In genomic region chr1:9181990-9182783, GRCh38 we compare ENCODE assay signal across 8 cellular contexts. TPM values are rescaled to one million over a fixed set of nuclear protein-coding genes. Genes with fewer than 3 reads are reported as not detected.
DNase-seq lines count a peak whose midpoint lies in the region; ATAC-seq and TF ChIP-seq lines count a peak whose summit lies in the region.

No MANE protein-coding gene starts in this region.

- intact Hi-C loops in activated CD4-positive, alpha-beta memory T cell treated with anti-CD3 and anti-CD28 coated beads for 36 hours (cut with micrococcal nuclease) = loop anchor here (2.0 kb wide), 1 partner anchor 15 kb away; no protein-coding TSS in a partner anchor

- H3K9me3 ChIP-seq in neutrophil = no peaks in the 10 kb centered on the region

- ATAC-seq in HG02973 (IDR thresholded peaks at IDR 0.05; ENCODE audit: unreplicated experiment) = no peak

- TF ChIP-seq CTCF in HFF-Myc (IDR thresholded peaks at IDR 0.05; ENCODE audit: low read depth, low read length, missing control alignments) (peak; percentile 7), foreskin fibroblast (IDR thresholded peaks at IDR 0.05; ENCODE audit: low read depth, low read length) (peak; percentile 6), neutrophil (IDR thresholded peaks at IDR 0.05) (no peak)

- peaks cover 1% of the 10 kb centered on the region for H3K36me3 Mint-ChIP-seq in activated CD4-positive, alpha-beta memory T cell treated with anti-CD3 and anti-CD28 coated beads for 36 hours

- H3K9me3 Mint-ChIP-seq in activated CD4-positive, alpha-beta memory T cell treated with anti-CD3 and anti-CD28 coated beads for 36 hours = no peaks in the 10 kb centered on the region

- H3K27me3 ChIP-seq in neutrophil = peaks cover 53% of the 10 kb centered on the region

- CTCF ChIA-PET in activated CD4-positive, alpha-beta memory T cell treated with anti-CD3 and anti-CD28 coated beads for 36 hours (lab: Charles Lee) = interaction anchor here (2.0 to 2.8 kb wide), 2 partner anchors 14 to 52 kb away, joined by 6 to 10 read pairs; partner anchors contain the start of gene H6PD

- peak overlapping the region; percentile 100 for H3K4me3 ChIP-seq in HFF-Myc (replicated peaks; ENCODE audit: low read depth, low read length)
- H3K4me3 ChIP-seq in foreskin fibroblast (ENCODE audit: low read depth in 1 of 2, low read length in 2 of 2) = peak overlapping the region; percentile 76 to 94
- peak overlapping the region; percentile 48 to 65 for H3K4me3 ChIP-seq in neutrophil (ENCODE audit: low read depth in 1 of 2, low read length in 1 of 2)

- POLR2A ChIA-PET in activated CD4-positive, alpha-beta memory T cell treated with anti-CD3 and anti-CD28 coated beads for 36 hours (lab: Charles Lee) = no interaction called here

- peak overlapping the region; percentile 79 for H3K4me3 Mint-ChIP-seq in activated CD4-positive, alpha-beta memory T cell treated with anti-CD3 and anti-CD28 coated beads for 36 hours

- peaks cover 27% of the 10 kb centered on the region in 2 experiments for H3K4me1 ChIP-seq in neutrophil (ENCODE audit: control insufficient read depth in 1 of 2, insufficient read depth in 1 of 2, low read depth in 1 of 2, low read length in 1 of 2)

- TF ChIP-seq POLR2A in GM10847 (IDR thresholded peaks at IDR 0.05; ENCODE audit: extremely low read depth, insufficient read length) = peak; percentile 36

- H3K4me1 Mint-ChIP-seq in activated CD4-positive, alpha-beta memory T cell treated with anti-CD3 and anti-CD28 coated beads for 36 hours (ENCODE audit: low read depth) = peaks cover 7% of the 10 kb centered on the region

- H3K27me3 Mint-ChIP-seq in activated CD4-positive, alpha-beta memory T cell treated with anti-CD3 and anti-CD28 coated beads for 36 hours = peaks cover 22% of the 10 kb centered on the region

- DNase-seq in HFF-Myc (ENCODE audit: extremely low read depth, low read depth) (no peak), foreskin fibroblast (peak; percentile 45 to 84), foreskin melanocyte (no peak), GOT3 (lab: John Stamatoyannopoulos, UW) (no peak)
- peak; percentile 38 for DNase-seq in activated CD4-positive, alpha-beta memory T cell treated with anti-CD3 and anti-CD28 coated beads for 36 hours

- H3K36me3 ChIP-seq in neutrophil = no peaks in the 10 kb centered on the region

- no peak overlapping the region for H3K27ac Mint-ChIP-seq in activated CD4-positive, alpha-beta memory T cell treated with anti-CD3 and anti-CD28 coated beads for 36 hours

- no peak overlapping the region for H3K27ac ChIP-seq in neutrophil

RNA-seq across cellular contexts. Expression of gene H6PD, which starts 52.4 kb away (rescaled TPM):
- total RNA-seq in activated CD4-positive, alpha-beta memory T cell treated with anti-CD3 and anti-CD28 coated beads for 36 hours = 10 to 100 TPM in 1 of 2 experiments, 1 to 10 TPM in 1; 9.3 to 10.4 TPM

RNA-seq across cellular contexts. Expression of gene GPR157, which starts 53.3 kb away (rescaled TPM):
- 1 to 10 TPM; 3.5 to 3.9 TPM for total RNA-seq in activated CD4-positive, alpha-beta memory T cell treated with anti-CD3 and anti-CD28 coated beads for 36 hours

Comparison
In these comparisons a context has a peak if more than half of its experiments do, and no peak if none do; other contexts are left out.
1. DNase-seq: peak in activated CD4-positive, alpha-beta memory T cell treated with anti-CD3 and anti-CD28 coated beads for 36 hours (single experiment) and foreskin fibroblast (2 of 2); none in HFF-Myc (single experiment), foreskin melanocyte (single experiment) and GOT3 (single experiment).
2. Peak in every context shown above with its lines, with median percentiles within 50 percentile points of each other: H3K4me3 ChIP-seq.